Comparison of ENCODE assay signal across 22 cellular contexts in genomic region chr22:49674479-49674830, GRCh38.
"Had no signal": no experiment of that assay in that cellular context is flagged by ENCODE, and none has a peak within 500 bp of the region (broad histone marks: within the 10 kb centered on the region; RNA-seq: fewer than 3 reads in every experiment).

No MANE protein-coding gene starts in this region.

- H3K27ac ChIP-seq: brain microvascular endothelial cell, cardiac muscle cell, KMS-11, SK-N-MC, VCaP had no signal

- H3K27ac Mint-ChIP-seq: activated CD8-positive, alpha-beta T cell treated with anti-CD3 and anti-CD28 coated beads for 36 hours; activated naive CD4-positive, alpha-beta T cell treated with anti-CD3 and anti-CD28 coated beads, Interleukin-2, amount 10 ng/mL, durations not matched to agents 7 days and 5 days; activated naive CD8-positive, alpha-beta T cell treated with anti-CD3 and anti-CD28 coated beads for 36 hours; activated T-cell treated with anti-CD3 and anti-CD28 coated beads, Interleukin-2, amount 50 U/mL, for 72 hours; activated T-helper 2 cell treated with anti-CD3 and anti-CD28 coated beads, Interferon-gamma antibody, Interleukin-2, Interleukin-4, amounts not matched to agents 10 μg/mL and 5 μg/mL and 100 μg/mL, durations not matched to agents 14 hours and 24 hours and 36 hours; T-cell had no signal

- H3K4me3 ChIP-seq: cardiac muscle cell, SK-N-MC had no signal

- H3K4me3 Mint-ChIP-seq: activated CD8-positive, alpha-beta T cell treated with anti-CD3 and anti-CD28 coated beads for 36 hours; activated naive CD4-positive, alpha-beta T cell treated with anti-CD3 and anti-CD28 coated beads, Interleukin-2, amount 10 ng/mL, durations not matched to agents 7 days and 5 days; activated naive CD8-positive, alpha-beta T cell treated with anti-CD3 and anti-CD28 coated beads for 36 hours; activated T-cell treated with anti-CD3 and anti-CD28 coated beads, Interleukin-2, amount 50 U/mL, for 72 hours; T-cell had no signal

- H3K36me3 Mint-ChIP-seq: activated naive CD4-positive, alpha-beta T cell treated with anti-CD3 and anti-CD28 coated beads, Interleukin-2, amount 10 ng/mL, durations not matched to agents 7 days and 5 days; activated naive CD8-positive, alpha-beta T cell treated with anti-CD3 and anti-CD28 coated beads for 36 hours; T-cell had no signal

- DNase-seq: activated CD4-positive, alpha-beta T cell treated with anti-CD3 and anti-CD28 coated beads, Interleukin-2, amount 50 U/mL, for 1 hour; activated CD4-positive, CD25-positive, alpha-beta regulatory T cell; activated CD8-positive, alpha-beta T cell treated with anti-CD3 and anti-CD28 coated beads for 36 hours; activated gamma-delta T cell treated with Interleukin-2 at 50 U/mL for 16 hours; activated naive CD4-positive, alpha-beta T cell treated with anti-CD3 and anti-CD28 coated beads, Interleukin-2, amount 10 ng/mL, durations not matched to agents 7 days and 5 days; activated naive CD8-positive, alpha-beta T cell treated with anti-CD3 and anti-CD28 coated beads for 36 hours; activated T-cell treated with anti-CD3 and anti-CD28 coated beads, Interleukin-2, amount 50 U/mL, for 72 hours; brain microvascular endothelial cell; NCI-H1092 treated with DMSO at 0.1 percent for 48 hours; NCI-H1417 treated with DMSO at 0.1 percent for 48 hours; NCI-H1694; NCI-H2029; NCI-H2107; NCI-H446; NCI-H524; NCI-H748 treated with DMSO at 0.1 percent for 48 hours had no signal

- H3K9ac ChIP-seq: KMS-11 had no signal

- H3K9me3 Mint-ChIP-seq: activated CD8-positive, alpha-beta T cell treated with anti-CD3 and anti-CD28 coated beads for 36 hours; activated naive CD4-positive, alpha-beta T cell treated with anti-CD3 and anti-CD28 coated beads, Interleukin-2, amount 10 ng/mL, durations not matched to agents 7 days and 5 days; activated naive CD8-positive, alpha-beta T cell treated with anti-CD3 and anti-CD28 coated beads for 36 hours; activated T-cell treated with anti-CD3 and anti-CD28 coated beads, Interleukin-2, amount 50 U/mL, for 72 hours; activated T-helper 2 cell treated with anti-CD3 and anti-CD28 coated beads, Interferon-gamma antibody, Interleukin-2, Interleukin-4, amounts not matched to agents 10 μg/mL and 5 μg/mL and 100 μg/mL, durations not matched to agents 14 hours and 24 hours and 36 hours; T-cell had no signal

- H3K4me2 ChIP-seq: KMS-11 had no signal

- H3K36me3 ChIP-seq: brain microvascular endothelial cell, cardiac muscle cell had no signal

- ATAC-seq: activated CD8-positive, alpha-beta T cell treated with anti-CD3 and anti-CD28 coated beads for 36 hours; activated T-cell treated with anti-CD3 and anti-CD28 coated beads, Interleukin-2, amount 50 U/mL, for 72 hours; T-cell had no signal
